8 cellular contexts compared by ENCODE assay signal in the genomic region with DNA sequence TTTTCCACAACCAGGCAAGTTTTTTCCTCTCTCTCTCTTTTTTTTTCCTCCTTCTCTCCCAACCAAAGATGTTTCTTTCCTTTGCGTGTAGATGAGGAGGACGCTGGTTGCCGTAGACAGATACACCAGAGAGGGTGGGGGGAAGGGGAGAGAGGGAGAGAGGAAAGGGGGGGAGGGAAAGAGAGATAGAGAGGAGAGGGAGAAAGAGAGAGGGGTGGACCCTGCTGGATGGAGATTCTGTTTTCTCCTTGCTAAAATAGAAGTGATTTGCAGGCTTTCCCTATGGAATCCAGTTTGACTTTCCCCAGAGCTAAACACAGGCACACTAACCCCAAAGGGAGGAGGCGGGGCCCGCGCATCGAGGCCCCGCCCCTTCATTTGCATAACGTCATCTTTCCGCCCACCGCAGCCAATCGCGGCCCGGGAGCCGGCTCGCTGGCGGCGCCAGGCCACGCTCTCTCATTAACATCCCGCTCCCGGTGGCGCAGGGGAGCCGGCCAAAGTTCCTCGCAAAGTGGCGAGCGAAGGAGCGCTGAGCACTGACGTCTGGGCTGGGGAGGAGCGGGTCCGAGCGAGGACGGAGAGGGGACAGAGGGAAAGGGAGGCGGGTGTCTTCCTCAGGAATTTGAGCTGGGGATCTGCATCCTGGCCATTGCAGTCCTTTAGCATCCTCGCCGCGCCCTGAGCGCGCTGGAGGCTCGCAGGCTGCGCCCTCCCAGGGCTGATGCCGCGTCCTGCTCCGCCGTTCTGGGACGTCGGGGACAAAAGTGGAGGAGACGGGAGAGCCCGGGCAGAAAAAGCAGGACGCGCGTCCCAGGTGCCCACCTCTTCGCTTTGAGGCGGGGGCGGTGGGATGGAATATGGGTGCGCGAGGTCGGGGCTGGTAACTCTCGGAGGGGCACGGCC.
DNase-seq lines count a peak whose midpoint lies in the region; ATAC-seq, FAIRE-seq and TF ChIP-seq lines count a peak whose summit lies in the region.

No MANE protein-coding gene starts in this region.

- ATAC-seq in HG03432 (IDR thresholded peaks at IDR 0.05; ENCODE audit: unreplicated experiment): peak; percentile 66

- peak; percentile 97 for FAIRE-seq in GM19239 (lab: Jason Lieb, UNC)

- H3K9ac ChIP-seq in muscle layer of colon (ENCODE audit: low read length): no peak overlapping the region

- no peaks in the 10 kb centered on the region for H3K36me3 ChIP-seq in muscle layer of colon (ENCODE audit: insufficient read depth, low read length)

- peaks cover 10% of the 10 kb centered on the region for H3K4me1 ChIP-seq in muscle layer of colon (ENCODE audit: insufficient read depth, low read length)

- peak overlapping the region; percentile 22 to 54 for H3K4me3 ChIP-seq in muscle layer of colon (ENCODE audit: low read depth in 1 of 2, low read length in 2 of 2)

- H3K9me3 ChIP-seq in muscle layer of colon (ENCODE audit: low read length): no peaks in the 10 kb centered on the region

- DNase-seq in Ammon's horn (ENCODE audit: low spot score): peak; percentile 86
- peak; percentile 53 for DNase-seq in GM19239 (ENCODE audit: insufficient read length, low spot score)
- DNase-seq in NCI-H748 treated with DMSO at 0.1 percent for 48 hours (lab: John Stamatoyannopoulos, UW): peak; percentile 87
- DNase-seq in activated T-cell treated with anti-CD3 and anti-CD28 coated beads for 24 hours (ENCODE audit: low read depth): peak; percentile 80
- DNase-seq in erythroblast (lab: John Stamatoyannopoulos, UW): peak; percentile 72 to 81
- peak; percentile 42 to 56 for DNase-seq in stimulated activated CD8-positive, alpha-beta memory T cell treated with anti-CD3 and anti-CD28 coated beads, Interleukin-4, amount 100 ng/mL, for 4 hours (ENCODE audit: low read depth in 2 of 2, low spot score in 1 of 2)

- TF ChIP-seq POLR2A in erythroblast (IDR thresholded peaks at IDR 0.05; ENCODE audit: low read length): no peak

- peaks cover 43 to 73% of the 10 kb centered on the region in 2 donors for H3K27me3 ChIP-seq in muscle layer of colon (ENCODE audit: control insufficient read depth in 1 of 2, insufficient read depth in 2 of 2, low read length in 2 of 2)

- no peak overlapping the region for H3K27ac ChIP-seq in muscle layer of colon (ENCODE audit: low read depth, low read length)
